ENCODE assay signal across 28 cellular contexts in the genomic region with DNA sequence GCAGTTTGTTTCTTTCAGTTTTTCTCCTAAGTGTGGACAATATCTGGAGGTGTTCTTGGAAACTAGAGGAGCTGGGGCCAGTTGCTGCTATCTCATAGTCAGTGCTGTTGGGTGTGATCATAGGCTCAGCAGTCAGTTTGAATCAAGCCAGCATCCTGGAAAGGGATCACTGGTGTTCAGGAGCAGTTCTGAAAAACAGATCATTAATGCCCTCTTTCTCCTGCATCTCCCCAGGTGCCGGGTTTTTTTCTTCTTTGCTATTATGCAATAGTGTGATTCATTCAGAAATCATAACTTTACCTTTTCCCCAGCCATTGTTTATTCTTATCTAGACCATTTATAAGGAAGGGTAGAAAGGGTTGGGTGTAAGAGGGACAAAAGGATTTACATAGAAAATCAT. TPM values are rescaled to one million over a fixed set of nuclear protein-coding genes. Genes with fewer than 3 reads are reported as not detected.
DNase-seq lines count a peak whose midpoint lies in the region; ATAC-seq, FAIRE-seq and TF ChIP-seq lines count a peak whose summit lies in the region.
"Had no signal": no experiment of that assay in that cellular context is flagged by ENCODE, and none has a peak within 500 bp of the region (broad histone marks: within the 10 kb centered on the region; RNA-seq: fewer than 3 reads in every experiment).

No MANE protein-coding gene starts in this region.

- no peaks in the 10 kb centered on the region for H3K4me1 ChIP-seq in pancreas
- H3K4me1 ChIP-seq: gastrocnemius medialis, lower lobe of right lung, testis had no signal

- ATAC-seq in pancreas (peak; percentile 17 to 41 (median 28)), GM18861 (IDR thresholded peaks at IDR 0.05; ENCODE audit: unreplicated experiment) (no peak)
- ATAC-seq: activated CD8-positive, alpha-beta memory T cell treated with anti-CD3 and anti-CD28 coated beads, Interleukin-2, amount 10 ng/mL, durations not matched to agents 7 days and 5 days; gastrocnemius medialis; lower lobe of right lung; stimulated activated naive B cell treated with anti-CD40 and anti-IgM and Interleukin-4, amounts not matched to agents 10 μg/mL and 1 μg/mL and 100 μg/mL, for 72 hours had no signal

- no peaks in the 10 kb centered on the region for H3K9me3 ChIP-seq in pancreas
- H3K9me3 ChIP-seq: gastrocnemius medialis, lower lobe of right lung, testis had no signal

- no peaks in the 10 kb centered on the region for H3K4me1 Mint-ChIP-seq in CD14-positive monocyte
- H3K4me1 Mint-ChIP-seq: activated CD4-positive, alpha-beta T cell treated with anti-CD3 and anti-CD28 coated beads, Interleukin-2, amount 10 ng/mL, durations not matched to agents 24 days and 14 days; activated CD8-positive, alpha-beta memory T cell treated with anti-CD3 and anti-CD28 coated beads, Interleukin-2, amount 10 ng/mL, durations not matched to agents 7 days and 5 days; central memory CD8-positive, alpha-beta T cell; stimulated activated naive B cell treated with anti-CD40 and anti-IgM and Interleukin-4, amounts not matched to agents 10 μg/mL and 1 μg/mL and 100 μg/mL, for 72 hours had no signal

- no peaks in the 10 kb centered on the region for H3K36me3 ChIP-seq in pancreas
- H3K36me3 ChIP-seq: gastrocnemius medialis, lower lobe of right lung had no signal

- no peak overlapping the region for H3K4me3 ChIP-seq in pancreas
- H3K4me3 ChIP-seq: dorsolateral prefrontal cortex, gastrocnemius medialis, lower lobe of right lung, testis had no signal

- H3K4me3 Mint-ChIP-seq in CD14-positive monocyte: no peak overlapping the region
- H3K4me3 Mint-ChIP-seq: activated CD4-positive, alpha-beta T cell treated with anti-CD3 and anti-CD28 coated beads, Interleukin-2, amount 10 ng/mL, durations not matched to agents 24 days and 14 days; activated CD8-positive, alpha-beta memory T cell treated with anti-CD3 and anti-CD28 coated beads, Interleukin-2, amount 10 ng/mL, durations not matched to agents 7 days and 5 days; central memory CD8-positive, alpha-beta T cell; stimulated activated naive B cell treated with anti-CD40 and anti-IgM and Interleukin-4, amounts not matched to agents 10 μg/mL and 1 μg/mL and 100 μg/mL, for 72 hours had no signal

- H3K9me3 Mint-ChIP-seq in CD14-positive monocyte: no peaks in the 10 kb centered on the region
- H3K9me3 Mint-ChIP-seq: activated CD4-positive, alpha-beta T cell treated with anti-CD3 and anti-CD28 coated beads, Interleukin-2, amount 10 ng/mL, durations not matched to agents 24 days and 14 days; central memory CD8-positive, alpha-beta T cell; stimulated activated naive B cell treated with anti-CD40 and anti-IgM and Interleukin-4, amounts not matched to agents 10 μg/mL and 1 μg/mL and 100 μg/mL, for 72 hours had no signal

- peak overlapping the region; percentile 37 for H3K27ac ChIP-seq in epithelial cell of prostate
- no peak overlapping the region for H3K27ac ChIP-seq in pancreas
- H3K27ac ChIP-seq: 22Rv1, dorsolateral prefrontal cortex, gastrocnemius medialis, lower lobe of right lung, testis had no signal

- DNase-seq in DMS53 (lab: John Stamatoyannopoulos, UW): peak; percentile 35
- DNase-seq in DMS53 treated with DMSO at 0.1 percent for 48 hours (lab: John Stamatoyannopoulos, UW; ENCODE audit: unreplicated experiment): no peak
- peak; percentile 9 for DNase-seq in NCI-H69 (lab: John Stamatoyannopoulos, UW)
- DNase-seq in epithelial cell of prostate (ENCODE audit: low read depth, low spot score): no peak
- no peak for DNase-seq in pancreas
- DNase-seq in GM03348 (ENCODE audit: low spot score): no peak
- DNase-seq in CD14-positive monocyte (ENCODE audit: low spot score): no peak
- DNase-seq: activated CD4-positive, alpha-beta T cell treated with anti-CD3 and anti-CD28 coated beads, Interleukin-2, amount 10 ng/mL, durations not matched to agents 24 days and 14 days; activated CD8-positive, alpha-beta memory T cell treated with anti-CD3 and anti-CD28 coated beads, Interleukin-2, amount 10 ng/mL, durations not matched to agents 7 days and 5 days; activated naive CD4-positive, alpha-beta T cell treated with anti-CD3 and anti-CD28 coated beads, Interleukin-2, amount 50 U/mL, for 16 hours; AML-193; DMS79 treated with DMSO at 0.1 percent for 48 hours; dorsolateral prefrontal cortex; gastrocnemius medialis; islet precursor cell; lower lobe of right lung; MM.1S; NCI-H1694; NCI-H2171 treated with DMSO at 0.1 percent for 48 hours; NCI-H526 treated with DMSO at 0.1 percent for 48 hours; SIG-M5; stimulated activated naive B cell treated with anti-CD40 and anti-IgM and Interleukin-4, amounts not matched to agents 10 μg/mL and 1 μg/mL and 100 μg/mL, for 72 hours; testis had no signal

- no peak for FAIRE-seq in pancreas (lab: Jason Lieb, UNC)
- FAIRE-seq: GM12892, small intestine had no signal

- WGBS in pancreas, 2 donors: 38 to 65% methylated on average over 1 of the region's 1 CpG

- no peak for TF ChIP-seq CTCF in pancreas (IDR thresholded peaks at IDR 0.05)
- TF ChIP-seq CTCF in CD14-positive monocyte (IDR thresholded peaks at IDR 0.05): no peak

- intact Hi-C loops in pancreas (cut with DNase I): no loop called here
- intact Hi-C loops in CD14-positive monocyte (cut with micrococcal nuclease): no loop called here

- H3K27ac Mint-ChIP-seq in CD14-positive monocyte: no peak overlapping the region
- H3K27ac Mint-ChIP-seq: activated CD4-positive, alpha-beta T cell treated with anti-CD3 and anti-CD28 coated beads, Interleukin-2, amount 10 ng/mL, durations not matched to agents 24 days and 14 days; activated CD8-positive, alpha-beta memory T cell treated with anti-CD3 and anti-CD28 coated beads, Interleukin-2, amount 10 ng/mL, durations not matched to agents 7 days and 5 days; stimulated activated naive B cell treated with anti-CD40 and anti-IgM and Interleukin-4, amounts not matched to agents 10 μg/mL and 1 μg/mL and 100 μg/mL, for 72 hours had no signal

- H3K27me3 ChIP-seq in pancreas: no peaks in the 10 kb centered on the region
- H3K27me3 ChIP-seq: dorsolateral prefrontal cortex, gastrocnemius medialis, testis had no signal

- peaks cover 0 to 4% (median 0%) of the 10 kb centered on the region in 3 donors for H3K27me3 Mint-ChIP-seq in CD14-positive monocyte (ENCODE audit: low read depth in 3 of 3)
- H3K27me3 Mint-ChIP-seq: stimulated activated naive B cell treated with anti-CD40 and anti-IgM and Interleukin-4, amounts not matched to agents 10 μg/mL and 1 μg/mL and 100 μg/mL, for 72 hours had no signal

- H3K36me3 Mint-ChIP-seq in CD14-positive monocyte: no peaks in the 10 kb centered on the region
- H3K36me3 Mint-ChIP-seq: activated CD8-positive, alpha-beta memory T cell treated with anti-CD3 and anti-CD28 coated beads, Interleukin-2, amount 10 ng/mL, durations not matched to agents 7 days and 5 days; stimulated activated naive B cell treated with anti-CD40 and anti-IgM and Interleukin-4, amounts not matched to agents 10 μg/mL and 1 μg/mL and 100 μg/mL, for 72 hours had no signal

RNA-seq across cellular contexts. Expression of a gene that starts 24.0 kb away (rescaled TPM):
- total RNA-seq in pancreas: 1 to 10 TPM; 1.1 to 2.4 (median 1.5) TPM
- polyA plus RNA-seq in pancreas (1 to 10 TPM; 1.1 to 2.3 TPM), CD14-positive monocyte (under 1 TPM; 0.08 to 0.26 TPM)

RNA-seq across cellular contexts. Expression of a gene that starts 24.4 kb away (rescaled TPM):
- 10 to 100 TPM; 16.5 to 26.3 (median 18.4) TPM for total RNA-seq in pancreas
- polyA plus RNA-seq in pancreas (10 to 100 TPM in 1 of 2 donors, 1 to 10 TPM in 1; 8.4 to 13.1 TPM), CD14-positive monocyte (1 to 10 TPM; 4.9 to 6.3 TPM)

Comparison
In these comparisons a context has a peak if more than half of its experiments do, and no peak if none do; other contexts are left out.
1. DNase-seq: peak in DMS53 (single experiment) and NCI-H69 (single experiment); none in DMS53 treated with DMSO at 0.1 percent for 48 hours (single experiment), epithelial cell of prostate (single experiment), pancreas (0 of 6), GM03348 (single experiment) and CD14-positive monocyte (single experiment).